In the genomic region with DNA sequence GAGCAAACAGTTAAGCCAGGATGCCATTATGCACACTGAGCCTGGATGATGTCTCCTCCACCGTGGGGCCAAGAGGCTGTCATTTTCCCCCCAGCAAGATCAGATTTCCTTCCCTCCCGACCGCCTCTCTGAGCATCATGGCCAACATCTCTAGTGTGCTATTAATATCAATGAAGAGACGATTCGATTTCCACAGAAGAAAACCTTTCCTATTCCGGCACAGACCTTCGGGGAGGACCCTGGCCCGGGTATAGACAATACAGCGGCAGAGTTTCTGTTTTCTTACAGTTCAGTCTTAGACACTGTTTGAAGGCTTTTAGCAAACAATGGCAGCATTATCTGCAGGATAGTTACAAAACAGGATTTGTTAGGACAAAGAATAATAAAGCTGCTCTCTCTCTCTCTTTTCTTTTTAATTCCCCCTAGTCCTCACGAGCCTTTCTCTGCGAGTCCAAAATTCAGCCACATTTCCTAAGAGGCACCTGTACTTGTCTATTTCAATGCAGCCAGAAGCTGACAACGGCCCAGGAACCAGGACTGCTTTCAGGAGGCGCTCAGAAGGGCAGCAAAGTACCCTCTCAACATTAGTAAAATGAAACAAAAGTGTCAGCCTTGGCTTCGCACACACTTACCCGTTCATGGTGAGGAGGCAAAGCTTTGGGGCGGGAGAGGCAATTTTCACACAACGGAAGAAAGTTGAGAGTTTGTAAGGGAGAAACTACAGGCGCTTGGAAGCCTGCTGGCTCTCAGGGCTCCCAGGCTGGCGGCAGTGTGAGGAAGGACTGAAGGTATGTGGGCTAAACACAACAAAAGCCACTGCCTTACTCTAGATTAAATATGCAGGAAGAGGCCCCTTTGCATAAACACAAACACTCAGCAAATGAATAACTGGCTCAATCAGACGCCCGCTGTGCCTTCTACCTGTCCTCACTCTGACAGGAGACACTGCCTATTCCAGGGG, we compare ENCODE assay signal across 8 cellular contexts.
DNase-seq lines count a peak whose midpoint lies in the region; ATAC-seq and TF ChIP-seq lines count a peak whose summit lies in the region.

No MANE protein-coding gene starts in this region.

- POLR2A ChIA-PET in activated CD4-positive, alpha-beta T cell treated with anti-CD3 and anti-CD28 coated beads for 36 hours (lab: Charles Lee) = interaction anchor here (0.7 to 0.9 kb wide), 2 partner anchors 74 to 79 kb away, joined by 3 read pairs; no protein-coding TSS in a partner anchor

- H3K4me3 Mint-ChIP-seq in activated CD4-positive, alpha-beta T cell treated with anti-CD3 and anti-CD28 coated beads for 36 hours = peak overlapping the region; percentile 80

- no peak for TF ChIP-seq CTCF in heart right ventricle (IDR thresholded peaks at IDR 0.05)

- peak overlapping the region; percentile 3 to 81 (median 72) for H3K27ac ChIP-seq in heart right ventricle

- no peaks in the 10 kb centered on the region for H3K9me3 Mint-ChIP-seq in activated CD4-positive, alpha-beta T cell treated with anti-CD3 and anti-CD28 coated beads for 36 hours (ENCODE audit: low read depth)

- H3K27me3 ChIP-seq in heart right ventricle = no peaks in the 10 kb centered on the region

- H3K4me1 ChIP-seq in heart right ventricle = peaks cover 0 to 54% (median 36%) of the 10 kb centered on the region in 9 donors

- H3K36me3 Mint-ChIP-seq in activated CD4-positive, alpha-beta T cell treated with anti-CD3 and anti-CD28 coated beads for 36 hours (ENCODE audit: low read depth) = peaks cover 5% of the 10 kb centered on the region

- CTCF ChIA-PET in activated CD4-positive, alpha-beta T cell treated with anti-CD3 and anti-CD28 coated beads for 36 hours (lab: Charles Lee) = interaction anchor here (0.7 to 1.2 kb wide), 6 partner anchors 36 to 755 kb away, joined by 3 to 5 read pairs (median 3); no protein-coding TSS in a partner anchor

- intact Hi-C loops in activated CD4-positive, alpha-beta T cell treated with anti-CD3 and anti-CD28 coated beads for 36 hours (cut with DNase I, micrococcal nuclease) = loop anchor here (1.0 to 10.0 kb wide), 10 partner anchors 175 to 761 kb away; a partner anchor contains a TSS
- intact Hi-C loops in heart right ventricle (cut with DNase I) = loop anchor here in 7 of 10 donors (2.0 to 10.0 kb wide), 9 partner anchors 241 to 771 kb away; a partner anchor contains a TSS

- H3K4me1 Mint-ChIP-seq in activated CD4-positive, alpha-beta T cell treated with anti-CD3 and anti-CD28 coated beads for 36 hours = peaks cover 81% of the 10 kb centered on the region

- no peaks in the 10 kb centered on the region for H3K27me3 Mint-ChIP-seq in activated CD4-positive, alpha-beta T cell treated with anti-CD3 and anti-CD28 coated beads for 36 hours

- ATAC-seq in activated CD4-positive, alpha-beta T cell treated with anti-CD3 and anti-CD28 coated beads for 36 hours = peak; percentile 8
- ATAC-seq in heart right ventricle (peak; percentile 68 to 94 (median 90)), HG03139 (IDR thresholded peaks at IDR 0.05; ENCODE audit: unreplicated experiment) (no peak)

- H3K4me3 ChIP-seq in heart right ventricle = peak overlapping the region in 9 of 10 donors; percentile 17 to 54 (median 41)

- no peaks in the 10 kb centered on the region for H3K9me3 ChIP-seq in heart right ventricle

- peak; percentile 38 for DNase-seq in activated CD4-positive, alpha-beta T cell treated with anti-CD3 and anti-CD28 coated beads for 36 hours
- DNase-seq in activated CD4-positive, alpha-beta T cell treated with anti-CD3 and anti-CD28 coated beads, Interleukin-2, amount 50 U/mL, for 4 hours = no peak
- DNase-seq in activated T-helper 9 cell treated with anti-CD3 and anti-CD28 coated beads, Interleukin-2, amount 50 U/mL, for 16 hours (ENCODE audit: low read depth) = peak; percentile 2
- peak; percentile 21 to 42 for DNase-seq in heart right ventricle
- peak in 37 of 56 donors; percentile 5 to 67 (median 32) for DNase-seq in nucleus accumbens (lab: John Stamatoyannopoulos, UW)
- no peak for DNase-seq in NCI-H2196 treated with DMSO at 0.1 percent for 48 hours (lab: John Stamatoyannopoulos, UW; ENCODE audit: unreplicated experiment)
- no peak for DNase-seq in EL

- no peaks in the 10 kb centered on the region for H3K36me3 ChIP-seq in heart right ventricle

- peak overlapping the region; percentile 96 for H3K27ac Mint-ChIP-seq in activated CD4-positive, alpha-beta T cell treated with anti-CD3 and anti-CD28 coated beads for 36 hours

- WGBS in heart right ventricle, 2 donors = 9 to 14% methylated on average over 21 of the region's 21 CpGs

Comparison
In these comparisons a context has a peak if more than half of its experiments do, and no peak if none do; other contexts are left out.
1. DNase-seq: peak in activated CD4-positive, alpha-beta T cell treated with anti-CD3 and anti-CD28 coated beads for 36 hours (single experiment), activated T-helper 9 cell treated with anti-CD3 and anti-CD28 coated beads, Interleukin-2, amount 50 U/mL, for 16 hours (single experiment), heart right ventricle (2 of 2) and nucleus accumbens (37 of 56); none in activated CD4-positive, alpha-beta T cell treated with anti-CD3 and anti-CD28 coated beads, Interleukin-2, amount 50 U/mL, for 4 hours (0 of 2), NCI-H2196 treated with DMSO at 0.1 percent for 48 hours (single experiment) and EL (single experiment).